ENCODE assay signal across 26 cellular contexts in genomic region chr1:110227774-110228173, GRCh38.
"Had no signal": no experiment of that assay in that cellular context is flagged by ENCODE, and none has a peak within 500 bp of the region (broad histone marks: within the 10 kb centered on the region; RNA-seq: fewer than 3 reads in every experiment).

No MANE protein-coding gene starts in this region.

- H3K27me3 Mint-ChIP-seq: activated naive CD4-positive, alpha-beta T cell treated with anti-CD3 and anti-CD28 coated beads, Interleukin-2, amount 50 U/mL, for 24 hours; dendritic cell treated with granulocyte-macrophage colony-stimulating factor and Interleukin-4, amounts not matched to agents 40 ng/mL and 50 ng/mL, for 4 days; naive thymus-derived CD8-positive, alpha-beta T cell had no signal

- H3K36me3 ChIP-seq: neural progenitor cell, prostate gland had no signal

- H3K36me3 Mint-ChIP-seq: neural progenitor cell, type B pancreatic cell had no signal

- H3K27ac ChIP-seq: ascending aorta, heart right ventricle, neural progenitor cell, prostate gland, right atrium auricular region, spleen, thoracic aorta, vagina, WERI-Rb-1 had no signal

- H3K4me1 Mint-ChIP-seq: activated naive CD4-positive, alpha-beta T cell treated with anti-CD3 and anti-CD28 coated beads, Interleukin-2, amount 50 U/mL, for 24 hours had no signal

- H3K9me3 Mint-ChIP-seq: activated naive CD4-positive, alpha-beta T cell treated with anti-CD3 and anti-CD28 coated beads, Interleukin-2, amount 50 U/mL, for 24 hours; activated T-helper 1 cell treated with anti-CD3 and anti-CD28 coated beads, Interleukin-12 subunit alpha, Interleukin-12 subunit beta, Interleukin-2, Interleukin-4 antibody, amounts not matched to agents 30 ng/mL and 10 ng/mL and 1 ng/mL, durations not matched to agents 14 hours and 24 hours and 36 hours; dendritic cell treated with granulocyte-macrophage colony-stimulating factor and Interleukin-4, amounts not matched to agents 40 ng/mL and 50 ng/mL, for 4 days; naive thymus-derived CD8-positive, alpha-beta T cell; neural progenitor cell; type B pancreatic cell had no signal

- H2AFZ ChIP-seq: neural progenitor cell had no signal

- H3K4me3 Mint-ChIP-seq: activated CD8-positive, alpha-beta T cell treated with anti-CD3 and anti-CD28 coated beads, Interleukin-2, amount 10 ng/mL, durations not matched to agents 7 days and 5 days; activated naive CD4-positive, alpha-beta T cell treated with anti-CD3 and anti-CD28 coated beads, Interleukin-2, amount 50 U/mL, for 24 hours; activated T-helper 1 cell treated with anti-CD3 and anti-CD28 coated beads, Interleukin-12 subunit alpha, Interleukin-12 subunit beta, Interleukin-2, Interleukin-4 antibody, amounts not matched to agents 30 ng/mL and 10 ng/mL and 1 ng/mL, durations not matched to agents 14 hours and 24 hours and 36 hours; dendritic cell treated with granulocyte-macrophage colony-stimulating factor and Interleukin-4, amounts not matched to agents 40 ng/mL and 50 ng/mL, for 4 days; naive thymus-derived CD8-positive, alpha-beta T cell; neural progenitor cell; type B pancreatic cell had no signal

- H3K4me3 ChIP-seq: adrenal gland, ascending aorta, heart right ventricle, lung, neural progenitor cell, prostate gland, right atrium auricular region, spleen, thoracic aorta, vagina had no signal

- H3K4me2 ChIP-seq: neural progenitor cell had no signal

- H3K9me3 ChIP-seq: adrenal gland, ascending aorta, prostate gland, spleen, thoracic aorta, vagina had no signal

- H3K27me3 ChIP-seq: adrenal gland, ascending aorta, heart right ventricle, neural progenitor cell, right atrium auricular region, spleen, vagina had no signal

- H3K9ac ChIP-seq: neural progenitor cell had no signal

- H3K4me1 ChIP-seq: adrenal gland, ascending aorta, heart right ventricle, neural progenitor cell, prostate gland, right atrium auricular region had no signal

- DNase-seq: activated CD4-positive, alpha-beta T cell treated with anti-CD3 and anti-CD28 coated beads, Interleukin-2, amount 50 U/mL, for 1 hour; activated CD4-positive, CD25-positive, alpha-beta regulatory T cell treated with anti-CD3 and anti-CD28 coated beads, Interleukin-2, amount 50 U/mL, for 72 hours; activated CD8-positive, alpha-beta T cell treated with anti-CD3 and anti-CD28 coated beads, Interleukin-2, amount 10 ng/mL, durations not matched to agents 7 days and 5 days; activated gamma-delta T cell; adrenal gland; effector CD4-positive, alpha-beta T cell; erythroblast; foreskin fibroblast; heart right ventricle; islet precursor cell; naive thymus-derived CD8-positive, alpha-beta T cell; spleen; stimulated activated CD4-positive, alpha-beta T cell treated with anti-CD3 and anti-CD28 coated beads, Interleukin-4, amount 100 ng/mL, for 1 hour; stimulated activated naive CD4-positive, alpha-beta T cell; WERI-Rb-1 had no signal

- H3K27ac Mint-ChIP-seq: activated naive CD4-positive, alpha-beta T cell treated with anti-CD3 and anti-CD28 coated beads, Interleukin-2, amount 50 U/mL, for 24 hours; activated T-helper 1 cell treated with anti-CD3 and anti-CD28 coated beads, Interleukin-12 subunit alpha, Interleukin-12 subunit beta, Interleukin-2, Interleukin-4 antibody, amounts not matched to agents 30 ng/mL and 10 ng/mL and 1 ng/mL, durations not matched to agents 14 hours and 24 hours and 36 hours; dendritic cell treated with granulocyte-macrophage colony-stimulating factor and Interleukin-4, amounts not matched to agents 40 ng/mL and 50 ng/mL, for 4 days; type B pancreatic cell had no signal

- ATAC-seq: activated CD8-positive, alpha-beta T cell treated with anti-CD3 and anti-CD28 coated beads, Interleukin-2, amount 10 ng/mL, durations not matched to agents 7 days and 5 days; heart right ventricle; naive thymus-derived CD8-positive, alpha-beta T cell had no signal
